23 cellular contexts compared by ENCODE assay signal in genomic region chr16:868386-868755, GRCh38.
"Had no signal": no experiment of that assay in that cellular context is flagged by ENCODE, and none has a peak within 500 bp of the region (broad histone marks: within the 10 kb centered on the region; RNA-seq: fewer than 3 reads in every experiment).

No MANE protein-coding gene starts in this region.

- H3K27me3 ChIP-seq: cardiac muscle cell, colonic mucosa, foreskin keratinocyte, testis, tibial nerve, upper lobe of right lung had no signal

- H3K4me1 ChIP-seq: colonic mucosa, foreskin keratinocyte, testis, tibial nerve, upper lobe of right lung had no signal

- FAIRE-seq: endothelial cell of umbilical vein had no signal

- H3K4me3 ChIP-seq: cardiac muscle cell, colonic mucosa, lung, testis, tibial nerve, upper lobe of right lung had no signal

- H3K27me3 Mint-ChIP-seq: naive B cell; stimulated activated naive B cell treated with anti-CD40 and anti-IgM and Interleukin-4, amounts not matched to agents 10 μg/mL and 1 μg/mL and 100 μg/mL, for 72 hours; stimulated activated naive CD8-positive, alpha-beta T cell treated with anti-CD3 and anti-CD28 coated beads, Interleukin-15, amount 100 ng/mL, for 72 hours had no signal

- H3K4me3 Mint-ChIP-seq: nephron; stimulated activated naive B cell treated with anti-CD40 and anti-IgM and Interleukin-4, amounts not matched to agents 10 μg/mL and 1 μg/mL and 100 μg/mL, for 72 hours; stimulated activated naive CD8-positive, alpha-beta T cell treated with anti-CD3 and anti-CD28 coated beads, Interleukin-15, amount 100 ng/mL, for 72 hours had no signal

- H3K27ac Mint-ChIP-seq: nephron; stimulated activated naive B cell treated with anti-CD40 and anti-IgM and Interleukin-4, amounts not matched to agents 10 μg/mL and 1 μg/mL and 100 μg/mL, for 72 hours; stimulated activated naive CD8-positive, alpha-beta T cell treated with anti-CD3 and anti-CD28 coated beads, Interleukin-15, amount 100 ng/mL, for 72 hours had no signal

- H3K9me3 Mint-ChIP-seq: naive B cell had no signal

- H3K27ac ChIP-seq: cardiac muscle cell, colonic mucosa, foreskin keratinocyte, testis, tibial nerve, upper lobe of right lung had no signal

- ATAC-seq: foreskin keratinocyte; left lobe of liver; stimulated activated naive B cell treated with anti-CD40 and anti-IgM and Interleukin-4, amounts not matched to agents 10 μg/mL and 1 μg/mL and 100 μg/mL, for 72 hours; stimulated activated naive CD8-positive, alpha-beta T cell treated with anti-CD3 and anti-CD28 coated beads, Interleukin-15, amount 100 ng/mL, for 72 hours; upper lobe of right lung had no signal

- H3K9me3 ChIP-seq: colonic mucosa, testis, tibial nerve, upper lobe of right lung had no signal

- H3K36me3 ChIP-seq: cardiac muscle cell, colonic mucosa had no signal

- DNase-seq: cerebellar nuclear complex; colonic mucosa; dermis blood vessel endothelial cell; erythroblast; foreskin keratinocyte; hippocampal formation; kidney glomerular epithelial cell; mesenchymal stem cell; midbrain; naive B cell; stimulated activated CD4-positive, alpha-beta T cell treated with anti-CD3 and anti-CD28 coated beads, Interleukin-15, amount 100 ng/mL, for 24 hours; stimulated activated CD4-positive, alpha-beta T cell treated with anti-CD3 and anti-CD28 coated beads, Interleukin-1b, Interleukin-23, amount 100 ng/mL, for 48 hours; stimulated activated CD4-positive, alpha-beta T cell treated with anti-CD3 and anti-CD28 coated beads, Interleukin-4, amount 100 ng/mL, for 4 hours; stimulated activated naive B cell treated with anti-CD40 and anti-IgM and Interleukin-4, amounts not matched to agents 10 μg/mL and 1 μg/mL and 100 μg/mL, for 72 hours; stimulated activated naive CD8-positive, alpha-beta T cell treated with anti-CD3 and anti-CD28 coated beads, Interleukin-15, amount 100 ng/mL, for 72 hours; testis; upper lobe of right lung had no signal
